8 cellular contexts compared by ENCODE assay signal in genomic region chr11:554428-554823, GRCh38. TPM values are rescaled to one million over a fixed set of nuclear protein-coding genes. Genes with fewer than 3 reads are reported as not detected.
DNase-seq lines count a peak whose midpoint lies in the region; ATAC-seq and TF ChIP-seq lines count a peak whose summit lies in the region.
"Had no signal": no experiment of that assay in that cellular context is flagged by ENCODE, and none has a peak within 500 bp of the region (broad histone marks: within the 10 kb centered on the region; RNA-seq: fewer than 3 reads in every experiment).

No MANE protein-coding gene starts in this region.

- no peaks in the 10 kb centered on the region for H3K79me2 ChIP-seq in hepatocyte

- H3K4me3 ChIP-seq in HAP-1 (peak overlapping the region; percentile 19), SJCRH30 (peak overlapping the region; percentile 15; the same call in 1 of the 2 replicates), hepatocyte (peak overlapping the region; percentile 33), skin epidermis (peak overlapping the region in 6 of 7 experiments; percentile 10 to 52 (median 30)), foreskin fibroblast (ENCODE audit: low read depth in 1 of 2, low read length in 2 of 2) (no peak overlapping the region)
- H3K4me3 ChIP-seq: uterus had no signal

- no peaks in the 10 kb centered on the region for H3K27me3 ChIP-seq in HAP-1 (ENCODE audit: low read depth)
- peaks cover 4% of the 10 kb centered on the region; the same call in 1 of the 2 replicates for H3K27me3 ChIP-seq in SJCRH30
- peaks cover 34% of the 10 kb centered on the region for H3K27me3 ChIP-seq in hepatocyte

- no peaks in the 10 kb centered on the region for H4K20me1 ChIP-seq in hepatocyte (ENCODE audit: insufficient read depth, poor library complexity, severe bottlenecking)

- H3K36me3 ChIP-seq in HAP-1 (replicated peaks) = no peaks in the 10 kb centered on the region
- H3K36me3 ChIP-seq in SJCRH30 = no peaks in the 10 kb centered on the region
- H3K36me3 ChIP-seq in hepatocyte (replicated peaks; ENCODE audit: insufficient read depth, low read depth) = no peaks in the 10 kb centered on the region
- H3K36me3 ChIP-seq: uterus had no signal

- H3K4me1 ChIP-seq in HAP-1 (peaks cover 4% of the 10 kb centered on the region; the same call in 1 of the 2 replicates), SJCRH30 (peaks cover 16% of the 10 kb centered on the region), hepatocyte (ENCODE audit: insufficient read depth) (peaks cover 15% of the 10 kb centered on the region)

- peak overlapping the region; percentile 96 for H3K4me2 ChIP-seq in hepatocyte

- H3K9me2 ChIP-seq in hepatocyte (replicated peaks; ENCODE audit: insufficient read depth) = no peaks in the 10 kb centered on the region

- WGBS in hepatocyte (ENCODE audit: low lambda C conversion rate, missing lambda C conversion rate) = 38% methylated on average over 7 of the region's 21 CpGs

- TF ChIP-seq CTCF in hepatocyte (IDR thresholded peaks at IDR 0.05; ENCODE audit: poor library complexity) = no peak
- TF ChIP-seq CTCF in foreskin fibroblast (IDR thresholded peaks at IDR 0.05; ENCODE audit: low read depth, low read length) = no peak

- H3K9me3 ChIP-seq in HAP-1 = no peaks in the 10 kb centered on the region
- H3K9me3 ChIP-seq in SJCRH30 (replicated peaks) = no peaks in the 10 kb centered on the region
- H3K9me3 ChIP-seq in hepatocyte (ENCODE audit: low read depth) = no peaks in the 10 kb centered on the region
- H3K9me3 ChIP-seq: uterus had no signal

- ATAC-seq in HG02981 (IDR thresholded peaks at IDR 0.05; ENCODE audit: unreplicated experiment) = no peak

- DNase-seq in HAP-1 (ENCODE audit: low spot score in 2 of 2) (no peak), SJCRH30 (peak; percentile 39 to 43), hepatocyte (ENCODE audit: low spot score) (no peak), foreskin fibroblast (no peak), KBM-7 (no peak)

- H3K27ac ChIP-seq in SJCRH30 (no peak overlapping the region), hepatocyte (no peak overlapping the region), skin epidermis (peak overlapping the region in 3 of 21 experiments; percentile 1 to 42 (median 24))
- H3K27ac ChIP-seq: uterus had no signal

- no peak overlapping the region for H2AFZ ChIP-seq in hepatocyte

- in situ Hi-C loops in HAP-1 (cut with MboI; ENCODE audit: low sequenced_read_pairs) = loop anchor here (25.0 kb wide), 1 partner anchor 208 kb away; no protein-coding TSS in a partner anchor
- in situ Hi-C loops in KBM-7 (cut with MboI; ENCODE audit: low pct_unique_long_range_greater_than_20kb, low sequenced_read_pairs) = no loop called here

RNA-seq across cellular contexts. Expression of gene LMNTD2, which starts 6.1 kb away (rescaled TPM):
- 0.43 and 0.51 TPM in 2 replicates for total RNA-seq in SJCRH30 (2014; rRNA removed; shearing (Covaris generic))
- 3.4 and 7.3 TPM in 2 replicates for total RNA-seq in hepatocyte
- polyA plus RNA-seq in hepatocyte = 15.9 and 19.1 TPM in 2 replicates

RNA-seq across cellular contexts. Expression of gene RASSF7, which starts 6.3 kb away (rescaled TPM):
- 6.9 and 7.4 TPM in 2 replicates for total RNA-seq in SJCRH30 (2014; rRNA removed; shearing (Covaris generic))
- total RNA-seq in hepatocyte = 47.6 and 75.8 TPM in 2 replicates
- polyA plus RNA-seq in hepatocyte = 104 and 130 TPM in 2 replicates

RNA-seq across cellular contexts. Expression of gene LRRC56, which starts 17.1 kb away (rescaled TPM):
- 0.08 and 0.20 TPM in 2 replicates for total RNA-seq in SJCRH30 (2014; rRNA removed; shearing (Covaris generic))
- total RNA-seq in hepatocyte = 0.64 and 1.6 TPM in 2 replicates
- 0.40 and 1.2 TPM in 2 replicates for polyA plus RNA-seq in hepatocyte

RNA-seq across cellular contexts. Expression of gene HRAS, which starts 19.1 kb away (rescaled TPM):
- 75.7 and 80.1 TPM in 2 replicates for total RNA-seq in SJCRH30 (2014; rRNA removed; shearing (Covaris generic))
- 19.3 and 28.4 TPM in 2 replicates for total RNA-seq in hepatocyte
- 57.9 and 84.0 TPM in 2 replicates for polyA plus RNA-seq in hepatocyte

RNA-seq across cellular contexts. Expression of gene PHRF1, which starts 21.8 kb away (rescaled TPM):
- 30.8 and 34.3 TPM in 2 replicates for total RNA-seq in SJCRH30 (2014; rRNA removed; shearing (Covaris generic))
- total RNA-seq in hepatocyte = 25.6 and 26.9 TPM in 2 replicates
- polyA plus RNA-seq in hepatocyte = 25.6 TPM in 2 replicates

Comparison
In these comparisons a context has a peak if more than half of its experiments do, and no peak if none do; other contexts are left out.
1. DNase-seq: peak in SJCRH30 (2 of 2); none in HAP-1 (0 of 2), hepatocyte (single experiment), foreskin fibroblast (0 of 2) and KBM-7 (single experiment).
2. H3K4me3 ChIP-seq: peak in HAP-1 (single experiment), SJCRH30 (single experiment), hepatocyte (single experiment) and skin epidermis (6 of 7); none in foreskin fibroblast (0 of 2).